10 cellular contexts compared by ENCODE assay signal in the genomic region with DNA sequence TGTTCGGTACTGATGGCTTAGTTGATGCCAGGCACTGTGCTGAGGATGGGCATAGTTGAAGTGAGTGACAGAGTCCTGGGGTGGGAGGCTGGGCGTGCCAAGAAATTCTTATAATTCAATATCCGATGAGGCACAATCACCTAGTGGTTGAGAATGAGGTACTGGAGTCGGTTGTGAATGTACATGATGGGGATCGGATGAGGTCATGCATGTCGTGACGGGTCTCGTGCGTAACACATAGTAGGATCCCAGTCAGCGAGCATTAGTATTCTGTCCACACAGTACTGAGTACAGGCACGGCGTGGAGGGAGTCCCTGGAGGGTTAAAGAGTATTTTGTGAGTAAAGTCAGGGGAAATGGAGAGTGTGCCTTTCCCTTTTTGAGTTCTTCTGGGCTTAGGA. TPM values are rescaled to one million over a fixed set of nuclear protein-coding genes. Genes with fewer than 3 reads are reported as not detected.
DNase-seq lines count a peak whose midpoint lies in the region; ATAC-seq and TF ChIP-seq lines count a peak whose summit lies in the region.
"Had no signal": no experiment of that assay in that cellular context is flagged by ENCODE, and none has a peak within 500 bp of the region (broad histone marks: within the 10 kb centered on the region; RNA-seq: fewer than 3 reads in every experiment).

No MANE protein-coding gene starts in this region.

- intact Hi-C loops in A673 (cut with micrococcal nuclease; ENCODE audit: unreplicated experiment) (no loop called here), ascending aorta (cut with DNase I) (loop anchor here (10.0 kb wide), 1 partner anchor 1109 kb away; the partner anchor contains the start of genes GPR108 and TRIP10), PC-9 (cut with micrococcal nuclease; ENCODE audit: unreplicated experiment) (no loop called here)

- H3F3A ChIP-seq in GM23338 (replicated peaks; ENCODE audit: low read depth) (peaks cover 25% of the 10 kb centered on the region; the same call in 1 of the 2 replicates), PC-9 (ENCODE audit: insufficient read depth, low read depth) (no peaks in the 10 kb centered on the region; the same call in 1 of the 2 replicates)

- H3K36me3 ChIP-seq in A673 (ENCODE audit: insufficient read depth, low read length, poor library complexity, severe bottlenecking) (peaks cover 60% of the 10 kb centered on the region), GM23338 (ENCODE audit: insufficient read depth) (peaks cover 34% of the 10 kb centered on the region), ascending aorta (peaks cover 20 to 36% of the 10 kb centered on the region in 2 donors), PC-9 (ENCODE audit: low read depth) (peaks cover 13% of the 10 kb centered on the region)

- H2AFZ ChIP-seq in GM23338: no peak overlapping the region
- no peak overlapping the region for H2AFZ ChIP-seq in PC-9

- H3K9me3 Mint-ChIP-seq in GM23338 (peaks cover 5% of the 10 kb centered on the region), mesothelial cell of epicardium (no peaks in the 10 kb centered on the region)

- peaks cover 73% of the 10 kb centered on the region for H4K20me1 ChIP-seq in GM23338 (replicated peaks; ENCODE audit: insufficient read depth)
- H4K20me1 ChIP-seq in PC-9 (ENCODE audit: insufficient read depth): peaks cover 52% of the 10 kb centered on the region

- H3K4me1 ChIP-seq in A673 (ENCODE audit: insufficient read depth, low read length, poor library complexity, severe bottlenecking) (peaks cover 30% of the 10 kb centered on the region), GM23338 (ENCODE audit: insufficient read depth) (peaks cover 20% of the 10 kb centered on the region), ascending aorta (peaks cover 3 to 43% of the 10 kb centered on the region in 2 donors), PC-9 (replicated peaks; ENCODE audit: insufficient read depth) (peaks cover 17% of the 10 kb centered on the region)

- H3K4me3 ChIP-seq in A673 (ENCODE audit: low read depth, low read length, poor library complexity, severe bottlenecking): peak overlapping the region; percentile 100
- peak overlapping the region; percentile 98; the same call in 1 of the 2 replicates for H3K4me3 ChIP-seq in GM23338
- peak overlapping the region; percentile 86 to 96 for H3K4me3 ChIP-seq in ascending aorta
- no peak overlapping the region for H3K4me3 ChIP-seq in PC-9
- H3K4me3 ChIP-seq: testis had no signal

- H3K9me2 ChIP-seq in GM23338 (ENCODE audit: insufficient read depth): no peaks in the 10 kb centered on the region
- no peaks in the 10 kb centered on the region for H3K9me2 ChIP-seq in PC-9 (ENCODE audit: insufficient read depth)

- no peaks in the 10 kb centered on the region for H3K27me3 ChIP-seq in A673 (replicated peaks; ENCODE audit: insufficient read depth, low read depth, low read length, poor library complexity)
- no peaks in the 10 kb centered on the region for H3K27me3 ChIP-seq in GM23338 (ENCODE audit: insufficient read depth)
- H3K27me3 ChIP-seq in ascending aorta: no peaks in the 10 kb centered on the region
- H3K27me3 ChIP-seq in PC-9 (ENCODE audit: insufficient read depth, low read depth): no peaks in the 10 kb centered on the region
- H3K27me3 ChIP-seq: testis had no signal

- H3K4me2 ChIP-seq in GM23338 (peak overlapping the region; percentile 91; the same call in 1 of the 2 replicates), PC-9 (no peak overlapping the region; the same call in 1 of the 2 replicates)

- H3K36me3 Mint-ChIP-seq in GM23338 (ENCODE audit: low read depth) (peaks cover 76% of the 10 kb centered on the region), mesothelial cell of epicardium (peaks cover 23% of the 10 kb centered on the region)

- no peak for ATAC-seq in GM23338

- TF ChIP-seq CTCF in A673 (conservative IDR thresholded peaks at IDR 0.05; ENCODE audit: low read depth, low read length) (no peak), GM23338 (conservative IDR thresholded peaks at IDR 0.05; ENCODE audit: low read depth in 2 of 2) (no peak), ascending aorta (IDR thresholded peaks at IDR 0.05) (no peak), mesothelial cell of epicardium (IDR thresholded peaks at IDR 0.05; ENCODE audit: unreplicated experiment) (no peak), PC-9 (conservative IDR thresholded peaks at IDR 0.05) (no peak)

- H3K27ac ChIP-seq in A673 (ENCODE audit: low read depth, low read length, poor library complexity, severe bottlenecking) (no peak overlapping the region), GM23338 (ENCODE audit: low read depth) (peak overlapping the region; percentile 26; the same call in 1 of the 2 replicates), ascending aorta (no peak overlapping the region), PC-9 (no peak overlapping the region)

- BruUV-seq in A673 (replicated peaks; lab: Mats Ljungman, UMichigan) (no TSS peak), PC-9 (replicated peaks; lab: Mats Ljungman, UMichigan) (no TSS peak)

- H3K27ac Mint-ChIP-seq in GM23338: no peak overlapping the region
- peak overlapping the region; percentile 59 for H3K27ac Mint-ChIP-seq in mesothelial cell of epicardium

- H3K9me3 ChIP-seq in A673 (ENCODE audit: low read depth, low read length, poor library complexity, severe bottlenecking) (no peaks in the 10 kb centered on the region), ascending aorta (no peaks in the 10 kb centered on the region), PC-9 (ENCODE audit: insufficient read depth, low read depth) (no peaks in the 10 kb centered on the region)
- H3K9me3 ChIP-seq: testis had no signal

- H3K79me2 ChIP-seq in GM23338 (replicated peaks; ENCODE audit: insufficient read depth) (peaks cover 94% of the 10 kb centered on the region), PC-9 (ENCODE audit: low read depth) (peaks cover 93% of the 10 kb centered on the region)

- H3K27me3 Mint-ChIP-seq in GM23338 (ENCODE audit: insufficient read depth, low read depth, poor library complexity) (peaks cover 8% of the 10 kb centered on the region), mesothelial cell of epicardium (ENCODE audit: low read depth) (no peaks in the 10 kb centered on the region)

- DNase-seq in A673 (ENCODE audit: low spot score) (no peak), GM23338 (ENCODE audit: low spot score) (no peak), ascending aorta (ENCODE audit: low spot score in 2 of 2) (peak in 1 of 2 donors; percentile 38), mesothelial cell of epicardium (ENCODE audit: low spot score in 2 of 2, unreplicated experiment in 2 of 2) (no peak), C1 segment of cervical spinal cord (lab: John Stamatoyannopoulos, UW) (no peak), PC-9 (no peak), NCI-H187 (lab: John Stamatoyannopoulos, UW) (no peak), foreskin melanocyte (no peak)
- DNase-seq: KG1, testis had no signal

- H3K4me3 Mint-ChIP-seq in GM23338 (peak overlapping the region; percentile 100; the same call in 2 of the 3 replicates), mesothelial cell of epicardium (peak overlapping the region; percentile 100)

- CTCF ChIA-PET in A673 (lab: Charles Lee) (no interaction called here), PC-9 (lab: Charles Lee) (no interaction called here)

- POLR2A ChIA-PET in A673 (lab: Charles Lee; ENCODE audit: low non-redundant PET): no interaction called here
- POLR2A ChIA-PET in PC-9 (lab: Charles Lee; ENCODE audit: unreplicated experiment): no interaction called here

- H3K4me1 Mint-ChIP-seq in GM23338 (peaks cover 37% of the 10 kb centered on the region), mesothelial cell of epicardium (peaks cover 44% of the 10 kb centered on the region)

RNA-seq across cellular contexts. Expression of gene SAFB, which starts 2.8 kb away (rescaled TPM):
- total RNA-seq in A673 (2021): 158 and 171 TPM in 2 replicates
- total RNA-seq in GM23338 (2014; rRNA removed; shearing (Covaris generic)): 82.2 and 109 TPM in 2 replicates
- polyA plus RNA-seq in GM23338 (2016; fragmentation: Nextera tagmentation; extraction: Ambion mirVana): 76.5 and 85.2 TPM in 2 replicates
- total RNA-seq in ascending aorta: 114 TPM
- total RNA-seq in mesothelial cell of epicardium: 139 to 147 TPM (median 142 TPM) in 3 replicates
- 68.7 and 88.7 TPM in 2 replicates for total RNA-seq in PC-9 (2021)

RNA-seq across cellular contexts. Expression of gene SAFB2, which starts 3.1 kb away (rescaled TPM):
- total RNA-seq in A673 (2021) (124 and 153 TPM in 2 replicates), ascending aorta (10.7 TPM), mesothelial cell of epicardium (70.5 to 80.3 TPM (median 78.4 TPM) in 3 replicates), PC-9 (2021) (43.1 and 66.1 TPM in 2 replicates)
- total RNA-seq in GM23338 (2014; rRNA removed; shearing (Covaris generic)): 29.6 and 37.7 TPM in 2 replicates
- polyA plus RNA-seq in GM23338 (2016; fragmentation: Nextera tagmentation; extraction: Ambion mirVana): 102 and 110 TPM in 2 replicates

RNA-seq across cellular contexts. Expression of gene MICOS13, which starts 54.7 kb away (rescaled TPM):
- total RNA-seq in A673 (2021): 36.3 and 43.6 TPM in 2 replicates
- total RNA-seq in GM23338 (2014; rRNA removed; shearing (Covaris generic)): 9.1 and 15.5 TPM in 2 replicates
- polyA plus RNA-seq in GM23338 (2016; fragmentation: Nextera tagmentation; extraction: Ambion mirVana): 54.6 and 63.8 TPM in 2 replicates
- 75.6 TPM for total RNA-seq in ascending aorta
- 30.0 to 32.3 TPM (median 30.7 TPM) in 3 replicates for total RNA-seq in mesothelial cell of epicardium
- 31.1 and 34.7 TPM in 2 replicates for total RNA-seq in PC-9 (2021)

RNA-seq across cellular contexts. Expression of gene HSD11B1L, which starts 55.2 kb away (rescaled TPM):
- total RNA-seq in A673 (2021) (5.7 and 8.2 TPM in 2 replicates), ascending aorta (116 TPM), mesothelial cell of epicardium (15.9 to 16.7 TPM (median 16.0 TPM) in 3 replicates), PC-9 (2021) (7.5 and 11.9 TPM in 2 replicates)
- total RNA-seq in GM23338 (2014; rRNA removed; shearing (Covaris generic)): 12.9 and 14.6 TPM in 2 replicates
- polyA plus RNA-seq in GM23338 (2016; fragmentation: Nextera tagmentation; extraction: Ambion mirVana): 17.8 and 18.4 TPM in 2 replicates

RNA-seq across cellular contexts. Expression of gene TINCR, which starts 57.9 kb away (rescaled TPM):
- 0.34 and 0.90 TPM in 2 replicates for total RNA-seq in A673 (2021)
- 0.97 and 3.9 TPM in 2 replicates for total RNA-seq in GM23338 (2014; rRNA removed; shearing (Covaris generic))
- polyA plus RNA-seq in GM23338 (2016; fragmentation: Nextera tagmentation; extraction: Ambion mirVana): 0.42 and 0.94 TPM in 2 replicates
- total RNA-seq in ascending aorta: not detected
- 2.5 to 4.3 TPM (median 2.5 TPM) in 3 replicates for total RNA-seq in mesothelial cell of epicardium
- total RNA-seq in PC-9 (2021): 4.4 and 8.0 TPM in 2 replicates
